Comparison of ENCODE assay signal across 9 cellular contexts in the genomic region with DNA sequence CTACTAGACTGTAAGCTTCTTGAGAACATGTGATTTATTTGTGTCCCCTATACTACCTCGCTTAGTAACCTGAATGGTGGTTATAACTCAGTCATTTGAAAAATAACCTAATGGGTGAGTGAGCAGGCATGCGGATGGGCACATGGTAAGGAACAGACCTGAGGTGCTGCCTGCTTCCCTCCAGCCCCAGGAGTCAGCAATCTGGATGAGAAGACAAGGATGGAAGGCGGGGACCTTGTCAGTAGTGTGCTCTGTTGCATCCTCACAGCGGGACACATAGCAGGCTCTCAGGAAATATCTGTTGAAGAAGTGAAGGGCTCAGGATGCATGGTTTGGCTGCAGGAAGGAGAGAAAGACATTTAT.
DNase-seq lines count a peak whose midpoint lies in the region; ATAC-seq and TF ChIP-seq lines count a peak whose summit lies in the region.
"Had no signal": no experiment of that assay in that cellular context is flagged by ENCODE, and none has a peak within 500 bp of the region (broad histone marks: within the 10 kb centered on the region; RNA-seq: fewer than 3 reads in every experiment).

No MANE protein-coding gene starts in this region.

- H3K36me3 ChIP-seq in transverse colon = no peaks in the 10 kb centered on the region

- peak overlapping the region; percentile 55 for H3K4me3 Mint-ChIP-seq in activated naive CD4-positive, alpha-beta T cell treated with anti-CD3 and anti-CD28 coated beads, Interleukin-2, amount 50 U/mL, for 24 hours
- no peak overlapping the region for H3K4me3 Mint-ChIP-seq in activated naive CD4-positive, alpha-beta T cell treated with anti-CD3 and anti-CD28 coated beads for 36 hours
- H3K4me3 Mint-ChIP-seq in natural killer cell = peak overlapping the region; percentile 73

- in situ Hi-C loops in transverse colon (cut with MboI; ENCODE audit: low pct_ligation_motif_present in 1 of 4, low pct_unique_long_range_greater_than_20kb in 1 of 4, low sequenced_read_pairs in 3 of 4) = no loop called here

- no peaks in the 10 kb centered on the region for H3K27me3 ChIP-seq in transverse colon

- CTCF ChIA-PET in activated naive CD4-positive, alpha-beta T cell treated with anti-CD3 and anti-CD28 coated beads for 36 hours (lab: Charles Lee) = interaction anchor here (1.4 to 1.7 kb wide), 2 partner anchors 10 to 93 kb away, joined by 3 to 4 read pairs; no protein-coding TSS in a partner anchor

- H3K4me3 ChIP-seq in transverse colon = no peak overlapping the region

- peaks cover 95 to 100% (median 97%) of the 10 kb centered on the region in 4 donors for H3K4me1 ChIP-seq in transverse colon

- no peak for TF ChIP-seq EP300 in transverse colon (IDR thresholded peaks at IDR 0.05; ENCODE audit: low read depth)

- intact Hi-C loops in activated naive CD4-positive, alpha-beta T cell treated with anti-CD3 and anti-CD28 coated beads for 36 hours (cut with micrococcal nuclease) = no loop called here
- intact Hi-C loops in natural killer cell (cut with micrococcal nuclease) (no loop called here), transverse colon (cut with DNase I; ENCODE audit: low total_unique reads) (no loop called here)

- no peaks in the 10 kb centered on the region for H3K9me3 Mint-ChIP-seq in activated naive CD4-positive, alpha-beta T cell treated with anti-CD3 and anti-CD28 coated beads, Interleukin-2, amount 50 U/mL, for 24 hours
- no peaks in the 10 kb centered on the region for H3K9me3 Mint-ChIP-seq in activated naive CD4-positive, alpha-beta T cell treated with anti-CD3 and anti-CD28 coated beads for 36 hours
- no peaks in the 10 kb centered on the region for H3K9me3 Mint-ChIP-seq in natural killer cell

- TF ChIP-seq POLR2A in transverse colon (IDR thresholded peaks at IDR 0.05) = no peak

- no peak for DNase-seq in activated naive CD4-positive, alpha-beta T cell treated with anti-CD3 and anti-CD28 coated beads for 36 hours
- no peak for DNase-seq in natural killer cell
- no peak for DNase-seq in transverse colon
- no peak for DNase-seq in cerebellar cortex (ENCODE audit: low spot score)
- DNase-seq: SHP77 treated with DMSO at 0.1 percent for 48 hours had no signal

- H3K27ac Mint-ChIP-seq in activated naive CD4-positive, alpha-beta T cell treated with anti-CD3 and anti-CD28 coated beads, Interleukin-2, amount 50 U/mL, for 24 hours = peak overlapping the region; percentile 86
- H3K27ac Mint-ChIP-seq in activated naive CD4-positive, alpha-beta T cell treated with anti-CD3 and anti-CD28 coated beads for 36 hours = no peak overlapping the region
- peak overlapping the region; percentile 61 to 85 for H3K27ac Mint-ChIP-seq in natural killer cell

- H3K27ac ChIP-seq in angular gyrus (ENCODE audit: low read depth, low read length) (peak overlapping the region; percentile 97), transverse colon (peak overlapping the region; percentile 94 to 96 (median 96))

- H3K27me3 Mint-ChIP-seq in activated naive CD4-positive, alpha-beta T cell treated with anti-CD3 and anti-CD28 coated beads, Interleukin-2, amount 50 U/mL, for 24 hours = no peaks in the 10 kb centered on the region
- no peaks in the 10 kb centered on the region for H3K27me3 Mint-ChIP-seq in activated naive CD4-positive, alpha-beta T cell treated with anti-CD3 and anti-CD28 coated beads for 36 hours (ENCODE audit: low read depth)
- no peaks in the 10 kb centered on the region for H3K27me3 Mint-ChIP-seq in natural killer cell (ENCODE audit: low read depth in 2 of 2)

- 89% methylated on average over 4 of the region's 4 CpGs; no CpG with 5 or more reads in 1 of the 2 donors for WGBS in transverse colon (ENCODE audit: low coverage in 1 of 2), 2 donors

- no peaks in the 10 kb centered on the region for H3K36me3 Mint-ChIP-seq in activated naive CD4-positive, alpha-beta T cell treated with anti-CD3 and anti-CD28 coated beads, Interleukin-2, amount 50 U/mL, for 24 hours
- no peaks in the 10 kb centered on the region for H3K36me3 Mint-ChIP-seq in activated naive CD4-positive, alpha-beta T cell treated with anti-CD3 and anti-CD28 coated beads for 36 hours (ENCODE audit: low read depth)
- H3K36me3 Mint-ChIP-seq in natural killer cell = no peaks in the 10 kb centered on the region

- no peak for ATAC-seq in natural killer cell
- no peak for ATAC-seq in HG03469 (IDR thresholded peaks at IDR 0.05; ENCODE audit: unreplicated experiment)
- ATAC-seq in HG02759 (IDR thresholded peaks at IDR 0.05; ENCODE audit: unreplicated experiment) = no peak

- no peaks in the 10 kb centered on the region for H3K9me3 ChIP-seq in transverse colon

- no peak for TF ChIP-seq CTCF in natural killer cell (IDR thresholded peaks at IDR 0.05)
- no peak for TF ChIP-seq CTCF in transverse colon (IDR thresholded peaks at IDR 0.05)

- peaks cover 100% of the 10 kb centered on the region for H3K4me1 Mint-ChIP-seq in activated naive CD4-positive, alpha-beta T cell treated with anti-CD3 and anti-CD28 coated beads, Interleukin-2, amount 50 U/mL, for 24 hours
- peaks cover 93% of the 10 kb centered on the region for H3K4me1 Mint-ChIP-seq in activated naive CD4-positive, alpha-beta T cell treated with anti-CD3 and anti-CD28 coated beads for 36 hours (ENCODE audit: low read depth)
- H3K4me1 Mint-ChIP-seq in natural killer cell = peaks cover 97 to 99% of the 10 kb centered on the region in 2 donors
